In the genomic region with DNA sequence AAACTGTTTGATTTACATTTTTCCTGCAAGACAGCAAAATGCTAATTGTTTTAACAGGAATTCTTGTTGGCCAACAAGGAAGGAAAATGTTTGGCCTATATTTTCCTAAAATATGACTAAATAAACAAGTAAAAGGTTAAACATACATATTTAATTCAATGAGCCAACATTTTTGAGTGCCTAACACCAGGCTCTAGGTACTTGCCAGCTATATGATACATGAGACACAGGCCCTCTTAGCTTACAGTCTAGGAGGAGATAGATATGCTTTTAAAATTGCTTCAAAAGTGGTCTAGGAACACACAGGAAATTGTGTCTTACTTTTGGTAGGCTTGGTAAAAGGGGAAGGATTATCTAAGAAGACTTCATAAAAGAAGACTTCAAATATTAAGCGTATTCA, we compare ENCODE assay signal across 21 cellular contexts. TPM values are rescaled to one million over a fixed set of nuclear protein-coding genes. Genes with fewer than 3 reads are reported as not detected.
DNase-seq lines count a peak whose midpoint lies in the region; ATAC-seq and TF ChIP-seq lines count a peak whose summit lies in the region.
"Had no signal": no experiment of that assay in that cellular context is flagged by ENCODE, and none has a peak within 500 bp of the region (broad histone marks: within the 10 kb centered on the region; RNA-seq: fewer than 3 reads in every experiment).

No MANE protein-coding gene starts in this region.

- no peaks in the 10 kb centered on the region for H4K20me1 ChIP-seq in IMR-90 (ENCODE audit: insufficient read depth, low read length)
- H4K20me1 ChIP-seq: BLaER1 treated with 17β-estradiol and CSF1 and Interleukin-3, amounts not matched to agents 10 nM and 100 nM had no signal

- no peaks in the 10 kb centered on the region for H3K27me3 ChIP-seq in IMR-90 (ENCODE audit: control insufficient read depth, insufficient read depth, low read length)
- H3K27me3 ChIP-seq: BLaER1 treated with 17β-estradiol and CSF1 and Interleukin-3, amounts not matched to agents 10 nM and 100 nM; SJCRH30 had no signal

- dilution Hi-C loops in IMR-90 (cut with HindIII; ENCODE audit: low sequenced_read_pairs, unreplicated experiment) = no loop called here

- no peak overlapping the region for H2BK15ac ChIP-seq in IMR-90 (ENCODE audit: low read depth, low read length)

- no peaks in the 10 kb centered on the region for H3K9me3 ChIP-seq in IMR-90 (ENCODE audit: control insufficient read depth, insufficient read depth, low read length)

- WGBS in IMR-90 (ENCODE audit: extremely low coverage in 2 of 2, insufficient read length in 1 of 2), 2 experiments = no CpG with 5 or more reads among the region's 1 CpG

- H3K79me1 ChIP-seq in IMR-90 (ENCODE audit: low read depth in 1 of 2, low read length in 2 of 2) = no peaks in the 10 kb centered on the region; a peak in 1 of 4 replicates

- no peak overlapping the region for H3K14ac ChIP-seq in IMR-90 (replicated peaks; ENCODE audit: low read depth, low read length)

- H3K36me3 ChIP-seq in IMR-90 (ENCODE audit: control insufficient read depth, insufficient read depth, low read length) = no peaks in the 10 kb centered on the region

- H3K27ac ChIP-seq in IMR-90 (ENCODE audit: insufficient read depth, low read length) = no peak overlapping the region
- H3K27ac ChIP-seq: BLaER1 treated with 17β-estradiol and CSF1 and Interleukin-3, amounts not matched to agents 10 nM and 100 nM; SJCRH30 had no signal

- H2BK120ac ChIP-seq in IMR-90 (ENCODE audit: low read depth, low read length) = no peak overlapping the region

- H2AK5ac ChIP-seq in IMR-90 (ENCODE audit: low read depth, low read length) = no peak overlapping the region

- no peak overlapping the region for H3K4ac ChIP-seq in IMR-90 (ENCODE audit: low read depth, low read length)

- H3K4me3 ChIP-seq in IMR-90 (ENCODE audit: insufficient read depth, low read depth, low read length) (no peak overlapping the region), fibroblast of mammary gland (ENCODE audit: control insufficient read depth, low read depth, low read length) (no peak overlapping the region)
- H3K4me3 ChIP-seq: BLaER1 treated with 17β-estradiol and CSF1 and Interleukin-3, amounts not matched to agents 10 nM and 100 nM; K562; SJCRH30 had no signal

- H3K4me1 ChIP-seq in IMR-90 (ENCODE audit: control insufficient read depth, insufficient read depth, low read length) = no peaks in the 10 kb centered on the region
- H3K4me1 ChIP-seq: BLaER1 treated with 17β-estradiol and CSF1 and Interleukin-3, amounts not matched to agents 10 nM and 100 nM; SJCRH30 had no signal

- ATAC-seq in IMR-90 (ENCODE audit: low read depth) (peak; percentile 65), GM21717 (IDR thresholded peaks at IDR 0.05; ENCODE audit: unreplicated experiment) (no peak), HG02623 (IDR thresholded peaks at IDR 0.05; ENCODE audit: unreplicated experiment) (no peak)
- ATAC-seq: HepG2, K562, SK-N-SH treated with all-trans-retinoic acid at 6 μM for 48 hours had no signal

- H4K5ac ChIP-seq in IMR-90 (ENCODE audit: low read depth, low read length) = no peak overlapping the region

- H2BK20ac ChIP-seq in IMR-90 (ENCODE audit: low read depth, low read length) = no peak overlapping the region

- no peak for TF ChIP-seq POLR2A in IMR-90 (IDR thresholded peaks at IDR 0.05; ENCODE audit: low read depth, low read length)

- H2AFZ ChIP-seq in IMR-90 (replicated peaks; ENCODE audit: low read length, poor library complexity) = no peak overlapping the region

- no peak overlapping the region for H3K4me2 ChIP-seq in IMR-90 (ENCODE audit: low read depth, low read length)
- H3K4me2 ChIP-seq: BLaER1 treated with 17β-estradiol and CSF1 and Interleukin-3, amounts not matched to agents 10 nM and 100 nM had no signal

- in situ Hi-C loops in IMR-90 (cut with MboI; ENCODE audit: low sequenced_read_pairs) = no loop called here

- peaks cover 10% of the 10 kb centered on the region for H3K9me3 Mint-ChIP-seq in osteocyte (ENCODE audit: unreplicated experiment)
- H3K9me3 Mint-ChIP-seq: CD4-positive, alpha-beta T cell had no signal

- no peak overlapping the region for H2BK5ac ChIP-seq in IMR-90 (ENCODE audit: low read depth, low read length, poor library complexity, severe bottlenecking)

- intact Hi-C loops in IMR-90 (cut with micrococcal nuclease) = loop anchor here (5.0 kb wide), 1 partner anchor 514 kb away; a partner anchor contains a TSS

- peaks cover 24% of the 10 kb centered on the region for H3K4me1 Mint-ChIP-seq in osteocyte (ENCODE audit: unreplicated experiment)

- BruUV-seq in IMR-90 (replicated peaks; lab: Mats Ljungman, UMichigan) = no TSS peak

- H4K8ac ChIP-seq in IMR-90 (ENCODE audit: low read depth in 2 of 2, low read length in 2 of 2) = peak overlapping the region in 1 of 2 experiments; percentile 46; a peak in 1 of 4 replicates

- CTCF ChIA-PET in IMR-90 (lab: Yijun Ruan, JAX) = no interaction called here

- H4K91ac ChIP-seq in IMR-90 (ENCODE audit: insufficient read depth, low read depth, low read length) = no peak overlapping the region

- H3K27ac Mint-ChIP-seq in osteocyte (ENCODE audit: unreplicated experiment) = peak overlapping the region; percentile 12
- H3K27ac Mint-ChIP-seq: CD4-positive, alpha-beta T cell had no signal

- H3K36me3 Mint-ChIP-seq in osteocyte (ENCODE audit: unreplicated experiment) = peaks cover 5% of the 10 kb centered on the region

- H3K56ac ChIP-seq in IMR-90 (ENCODE audit: extremely low read depth, insufficient read depth, low read length) = no peak overlapping the region

- TF ChIP-seq RAD21 in IMR-90 (IDR thresholded peaks at IDR 0.05; ENCODE audit: low read length) = no peak

- no peak overlapping the region for H2AK9ac ChIP-seq in IMR-90 (replicated peaks; ENCODE audit: low read depth, low read length, poor library complexity)

- H3K27me3 Mint-ChIP-seq in osteocyte (ENCODE audit: unreplicated experiment) = no peaks in the 10 kb centered on the region
- H3K27me3 Mint-ChIP-seq: CD4-positive, alpha-beta T cell had no signal

- H3K4me3 Mint-ChIP-seq in osteocyte (ENCODE audit: unreplicated experiment) = no peak overlapping the region
- H3K4me3 Mint-ChIP-seq: CD4-positive, alpha-beta T cell had no signal

- DNase-seq in IMR-90 (peak; percentile 6), NCI-H526 treated with DMSO at 0.1 percent for 48 hours (lab: John Stamatoyannopoulos, UW) (peak; percentile 69), fibroblast of mammary gland (ENCODE audit: low read depth) (peak; percentile 17), osteocyte (ENCODE audit: extremely low spot score, unreplicated experiment) (no peak), NCI-H226 (no peak)
- DNase-seq: AML-193; CD4-positive, alpha-beta T cell; DMS79; GF-D8; MM.1S; NCI-H2029; NCI-H345; NCI-H510A treated with DMSO at 0.1 percent for 48 hours; NCI-H774; SJCRH30 had no signal

- no peak for TF ChIP-seq CTCF in IMR-90 (conservative IDR thresholded peaks at IDR 0.05; ENCODE audit: low read depth, low read length)
- TF ChIP-seq CTCF in fibroblast of mammary gland (conservative IDR thresholded peaks at IDR 0.05; ENCODE audit: control insufficient read depth, insufficient read depth, low read depth, low read length) = no peak
- no peak for TF ChIP-seq CTCF in osteocyte (IDR thresholded peaks at IDR 0.05)

- H3K9ac ChIP-seq in IMR-90 (ENCODE audit: low read depth, low read length) = no peak overlapping the region
- H3K9ac ChIP-seq: BLaER1 treated with 17β-estradiol and CSF1 and Interleukin-3, amounts not matched to agents 10 nM and 100 nM had no signal

- H3K23ac ChIP-seq in IMR-90 (ENCODE audit: low read depth, low read length) = no peak overlapping the region

- H3K9me1 ChIP-seq in IMR-90 (ENCODE audit: insufficient read depth, low read length) = no peaks in the 10 kb centered on the region

- POLR2A ChIA-PET in IMR-90 (lab: Charles Lee; ENCODE audit: unreplicated experiment) = no interaction called here

- H3K18ac ChIP-seq in IMR-90 (ENCODE audit: low read depth, low read length) = no peak overlapping the region

TF ChIP-seq in IMR-90, 13 proteins besides CTCF, POLR2A, EP300 and RAD21:
- TF ChIP-seq, protein P1, sequence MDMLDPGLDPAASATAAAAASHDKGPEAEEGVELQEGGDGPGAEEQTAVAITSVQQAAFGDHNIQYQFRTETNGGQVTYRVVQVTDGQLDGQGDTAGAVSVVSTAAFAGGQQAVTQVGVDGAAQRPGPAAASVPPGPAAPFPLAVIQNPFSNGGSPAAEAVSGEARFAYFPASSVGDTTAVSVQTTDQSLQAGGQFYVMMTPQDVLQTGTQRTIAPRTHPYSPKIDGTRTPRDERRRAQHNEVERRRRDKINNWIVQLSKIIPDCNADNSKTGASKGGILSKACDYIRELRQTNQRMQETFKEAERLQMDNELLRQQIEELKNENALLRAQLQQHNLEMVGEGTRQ (IDR thresholded peaks at IDR 0.05; ENCODE audit: low read depth, low read length) = no peak
- TF ChIP-seq RFX5 (IDR thresholded peaks at IDR 0.05; ENCODE audit: low read depth, low read length) (no peak), BHLHE40 (IDR thresholded peaks at IDR 0.05; ENCODE audit: low read depth, low read length) (no peak), FOS (IDR thresholded peaks at IDR 0.05; ENCODE audit: low read depth, low read length) (no peak), CHD1 (IDR thresholded peaks at IDR 0.05; ENCODE audit: low read depth, low read length) (no peak), SMC3 (IDR thresholded peaks at IDR 0.05; ENCODE audit: low read depth, low read length) (no peak), NFE2L2 (IDR thresholded peaks at IDR 0.05; ENCODE audit: low read depth, low read length) (no peak), MAFK (IDR thresholded peaks at IDR 0.05; ENCODE audit: low read depth, low read length) (no peak), MAZ (IDR thresholded peaks at IDR 0.05; ENCODE audit: borderline replicate concordance, low read depth, low read length) (no peak), CEBPB (IDR thresholded peaks at IDR 0.05; ENCODE audit: low read depth, low read length) (no peak), MXI1 (IDR thresholded peaks at IDR 0.05; ENCODE audit: borderline replicate concordance, low read depth, low read length) (no peak), RCOR1 (IDR thresholded peaks at IDR 0.05; ENCODE audit: insufficient replicate concordance, low read length) (no peak)
- TF ChIP-seq, protein P2, sequence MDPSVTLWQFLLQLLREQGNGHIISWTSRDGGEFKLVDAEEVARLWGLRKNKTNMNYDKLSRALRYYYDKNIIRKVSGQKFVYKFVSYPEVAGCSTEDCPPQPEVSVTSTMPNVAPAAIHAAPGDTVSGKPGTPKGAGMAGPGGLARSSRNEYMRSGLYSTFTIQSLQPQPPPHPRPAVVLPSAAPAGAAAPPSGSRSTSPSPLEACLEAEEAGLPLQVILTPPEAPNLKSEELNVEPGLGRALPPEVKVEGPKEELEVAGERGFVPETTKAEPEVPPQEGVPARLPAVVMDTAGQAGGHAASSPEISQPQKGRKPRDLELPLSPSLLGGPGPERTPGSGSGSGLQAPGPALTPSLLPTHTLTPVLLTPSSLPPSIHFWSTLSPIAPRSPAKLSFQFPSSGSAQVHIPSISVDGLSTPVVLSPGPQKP (IDR thresholded peaks at IDR 0.05; ENCODE audit: borderline replicate concordance, low read depth, low read length) = no peak
TF ChIP-seq in IMR-90: peak in this region for 0.

RNA-seq across cellular contexts. Expression of a gene that starts 50.9 kb away (rescaled TPM):
- total RNA-seq in IMR-90 (2012; rRNA removed) = 15.6 and 39.2 TPM in 2 replicates
- polyA plus RNA-seq in IMR-90 (2012; rRNA removed) = 13.6 and 21.2 TPM in 2 replicates
- polyA plus RNA-seq in IMR-90 (2012; cell fraction: cytosol; rRNA removed) = 1.4 and 2.7 TPM in 2 replicates
- polyA plus RNA-seq in IMR-90 (2012; cell fraction: nucleus; rRNA removed; ENCODE audit: low replicate concordance) = 1.1 and 4.0 TPM in 2 replicates
- 51.5 and 53.8 TPM in 2 replicates for total RNA-seq in osteocyte

Comparison
In these comparisons a context has a peak if more than half of its experiments do, and no peak if none do; other contexts are left out.
1. DNase-seq: peak in IMR-90 (single experiment), NCI-H526 treated with DMSO at 0.1 percent for 48 hours (single experiment) and fibroblast of mammary gland (single experiment); none in osteocyte (single experiment) and NCI-H226 (single experiment).